In genomic region chr14:64500088-64500487, GRCh38 we compare ENCODE assay signal across 14 cellular contexts. TPM values are rescaled to one million over a fixed set of nuclear protein-coding genes. Genes with fewer than 3 reads are reported as not detected.
DNase-seq lines count a peak whose midpoint lies in the region; ATAC-seq and TF ChIP-seq lines count a peak whose summit lies in the region.
"Had no signal": no experiment of that assay in that cellular context is flagged by ENCODE, and none has a peak within 500 bp of the region (broad histone marks: within the 10 kb centered on the region; RNA-seq: fewer than 3 reads in every experiment).

No MANE protein-coding gene starts in this region.

- H3K9me1 ChIP-seq in IMR-90 (ENCODE audit: insufficient read depth, low read length): peaks cover 7% of the 10 kb centered on the region

- in situ Hi-C loops in IMR-90 (cut with MboI; ENCODE audit: low sequenced_read_pairs): no loop called here

- peaks cover 21 to 24% of the 10 kb centered on the region in 2 experiments for H3K4me1 ChIP-seq in SK-N-SH (ENCODE audit: control insufficient read depth in 1 of 2, insufficient read depth in 2 of 2, low read depth in 1 of 2, low read length in 1 of 2)
- H3K4me1 ChIP-seq in IMR-90 (ENCODE audit: control insufficient read depth, insufficient read depth, low read length): peaks cover 12% of the 10 kb centered on the region

- no peak overlapping the region for H4K5ac ChIP-seq in IMR-90 (ENCODE audit: low read depth, low read length)

- peaks cover 55% of the 10 kb centered on the region for H3K79me2 ChIP-seq in SK-N-SH (ENCODE audit: insufficient read depth)

- H3K4me1 Mint-ChIP-seq in activated naive CD8-positive, alpha-beta T cell treated with anti-CD3 and anti-CD28 coated beads, Interleukin-2, amount 50 U/mL, for 24 hours: peaks cover 55% of the 10 kb centered on the region
- peaks cover 26% of the 10 kb centered on the region for H3K4me1 Mint-ChIP-seq in nephron

- TF ChIP-seq CTCF in SK-N-SH (IDR thresholded peaks at IDR 0.05) (no peak), IMR-90 (conservative IDR thresholded peaks at IDR 0.05; ENCODE audit: low read depth, low read length) (no peak), nephron (IDR thresholded peaks at IDR 0.05; ENCODE audit: unreplicated experiment in 3 of 3) (no peak)

- H3K14ac ChIP-seq in IMR-90 (replicated peaks; ENCODE audit: low read depth, low read length): no peak overlapping the region

- BruUV-seq in IMR-90 (replicated peaks; lab: Mats Ljungman, UMichigan): no TSS peak

- peaks cover 24% of the 10 kb centered on the region for H3K36me3 Mint-ChIP-seq in activated naive CD8-positive, alpha-beta T cell treated with anti-CD3 and anti-CD28 coated beads, Interleukin-2, amount 50 U/mL, for 24 hours (ENCODE audit: low read depth)
- H3K36me3 Mint-ChIP-seq in nephron (ENCODE audit: low read depth): peaks cover 5% of the 10 kb centered on the region

- H3K23ac ChIP-seq in IMR-90 (ENCODE audit: low read depth, low read length): no peak overlapping the region

- H3K4ac ChIP-seq in IMR-90 (ENCODE audit: low read depth, low read length): no peak overlapping the region

- H2BK15ac ChIP-seq in IMR-90 (ENCODE audit: low read depth, low read length): no peak overlapping the region

- H3K79me1 ChIP-seq in IMR-90 (ENCODE audit: low read depth in 1 of 2, low read length in 2 of 2): peaks cover 18 to 44% of the 10 kb centered on the region in 2 experiments

- H3K4me3 ChIP-seq in SK-N-SH (ENCODE audit: low read depth in 2 of 2, low read length in 1 of 2): no peak overlapping the region
- no peak overlapping the region for H3K4me3 ChIP-seq in IMR-90 (ENCODE audit: insufficient read depth, low read depth, low read length)
- H3K4me3 ChIP-seq: esophagus squamous epithelium had no signal

- H3K36me3 ChIP-seq in SK-N-SH (replicated peaks in 1 of 2; ENCODE audit: control insufficient read depth in 1 of 2, insufficient read depth in 2 of 2, low read length in 1 of 2): peaks cover 8 to 13% of the 10 kb centered on the region in 2 experiments
- no peaks in the 10 kb centered on the region for H3K36me3 ChIP-seq in IMR-90 (ENCODE audit: control insufficient read depth, insufficient read depth, low read length)

- H3K27me3 Mint-ChIP-seq in activated naive CD8-positive, alpha-beta T cell treated with anti-CD3 and anti-CD28 coated beads, Interleukin-2, amount 50 U/mL, for 24 hours: no peaks in the 10 kb centered on the region
- no peaks in the 10 kb centered on the region for H3K27me3 Mint-ChIP-seq in nephron (ENCODE audit: low read depth)

- no peak overlapping the region for H3K4me2 ChIP-seq in SK-N-SH
- H3K4me2 ChIP-seq in IMR-90 (ENCODE audit: low read depth, low read length): no peak overlapping the region

- no peak overlapping the region for H4K91ac ChIP-seq in IMR-90 (ENCODE audit: insufficient read depth, low read depth, low read length)

- H3K27ac ChIP-seq in SK-N-SH (ENCODE audit: low read depth in 2 of 2, low read length in 1 of 2): peak overlapping the region; percentile 28 to 95; a peak in 2 of 4 replicates
- no peak overlapping the region for H3K27ac ChIP-seq in IMR-90 (ENCODE audit: insufficient read depth, low read length)

- H4K20me1 ChIP-seq in SK-N-SH (ENCODE audit: insufficient read depth) (no peaks in the 10 kb centered on the region), IMR-90 (ENCODE audit: insufficient read depth, low read length) (no peaks in the 10 kb centered on the region; the same call in 1 of the 2 replicates)

- no peak overlapping the region for H3K18ac ChIP-seq in IMR-90 (ENCODE audit: low read depth, low read length)

- peaks cover 26% of the 10 kb centered on the region for H3F3A ChIP-seq in SK-N-SH (replicated peaks; ENCODE audit: insufficient read depth)

- no peak for TF ChIP-seq RAD21 in SK-N-SH (IDR thresholded peaks at IDR 0.05; ENCODE audit: low read length)
- TF ChIP-seq RAD21 in IMR-90 (IDR thresholded peaks at IDR 0.05; ENCODE audit: low read length): no peak

- H3K9ac ChIP-seq in SK-N-SH (no peak overlapping the region), IMR-90 (ENCODE audit: low read depth, low read length) (no peak overlapping the region)

- H2AFZ ChIP-seq in SK-N-SH (ENCODE audit: low read depth) (no peak overlapping the region), IMR-90 (replicated peaks; ENCODE audit: low read length, poor library complexity) (no peak overlapping the region)

- H2BK5ac ChIP-seq in IMR-90 (ENCODE audit: low read depth, low read length, poor library complexity, severe bottlenecking): no peak overlapping the region

- dilution Hi-C loops in IMR-90 (cut with HindIII; ENCODE audit: low sequenced_read_pairs, unreplicated experiment): no loop called here

- H3K27me3 ChIP-seq in SK-N-SH (ENCODE audit: insufficient read depth): no peaks in the 10 kb centered on the region
- no peaks in the 10 kb centered on the region for H3K27me3 ChIP-seq in IMR-90 (ENCODE audit: control insufficient read depth, insufficient read depth, low read length)
- H3K27me3 ChIP-seq: esophagus squamous epithelium had no signal

- H3K9me3 Mint-ChIP-seq in activated naive CD8-positive, alpha-beta T cell treated with anti-CD3 and anti-CD28 coated beads, Interleukin-2, amount 50 U/mL, for 24 hours: no peaks in the 10 kb centered on the region
- H3K9me3 Mint-ChIP-seq in nephron: no peaks in the 10 kb centered on the region

- DNase-seq in SK-N-SH: no peak
- no peak for DNase-seq in IMR-90
- no peak for DNase-seq in activated naive CD8-positive, alpha-beta T cell treated with anti-CD3 and anti-CD28 coated beads, Interleukin-2, amount 50 U/mL, for 24 hours
- DNase-seq in T-helper 9 cell: no peak
- DNase-seq: central memory CD4-positive, alpha-beta T cell; DMS53; esophagus squamous epithelium; NCI-H1417 treated with DMSO at 0.1 percent for 48 hours; NCI-H69 had no signal

- peak overlapping the region; percentile 95 for H3K4me3 Mint-ChIP-seq in activated naive CD8-positive, alpha-beta T cell treated with anti-CD3 and anti-CD28 coated beads, Interleukin-2, amount 50 U/mL, for 24 hours
- peak overlapping the region in 2 of 3 experiments; percentile 12 to 55 for H3K4me3 Mint-ChIP-seq in nephron

- H2AK5ac ChIP-seq in IMR-90 (ENCODE audit: low read depth, low read length): no peak overlapping the region

- H3K56ac ChIP-seq in IMR-90 (ENCODE audit: extremely low read depth, insufficient read depth, low read length): no peak overlapping the region

- peak overlapping the region; percentile 95 for H3K27ac Mint-ChIP-seq in activated naive CD8-positive, alpha-beta T cell treated with anti-CD3 and anti-CD28 coated beads, Interleukin-2, amount 50 U/mL, for 24 hours
- peak overlapping the region; percentile 14 to 63 (median 26) for H3K27ac Mint-ChIP-seq in nephron

- CTCF ChIA-PET in SK-N-SH (lab: Yijun Ruan, JAX): interaction anchor here (5.6 kb wide), 1 partner anchor 21 kb away, joined by 20 read pairs; no protein-coding TSS in a partner anchor
- CTCF ChIA-PET in IMR-90 (lab: Yijun Ruan, JAX): no interaction called here

- H3K9me3 ChIP-seq in SK-N-SH (no peaks in the 10 kb centered on the region), IMR-90 (ENCODE audit: control insufficient read depth, insufficient read depth, low read length) (no peaks in the 10 kb centered on the region)
- H3K9me3 ChIP-seq: esophagus squamous epithelium had no signal

- TF ChIP-seq POLR2A in IMR-90 (IDR thresholded peaks at IDR 0.05; ENCODE audit: low read depth, low read length): no peak

- no peaks in the 10 kb centered on the region for H3K9me2 ChIP-seq in SK-N-SH

- WGBS in SK-N-SH (ENCODE audit: low lambda C conversion rate): 97% methylated on average over 1 of the region's 1 CpG
- WGBS in IMR-90 (ENCODE audit: extremely low coverage in 2 of 2, insufficient read length in 1 of 2), 2 experiments: no CpG with 5 or more reads among the region's 1 CpG

- no peak overlapping the region for H2BK120ac ChIP-seq in IMR-90 (ENCODE audit: low read depth, low read length)

- intact Hi-C loops in IMR-90 (cut with micrococcal nuclease): no loop called here

- H2AK9ac ChIP-seq in IMR-90 (replicated peaks; ENCODE audit: low read depth, low read length, poor library complexity): no peak overlapping the region

- POLR2A ChIA-PET in SK-N-SH (lab: Yijun Ruan, JAX): interaction anchor here (1.5 kb wide), 1 partner anchor 9 kb away, joined by 3 read pairs; no protein-coding TSS in a partner anchor
- POLR2A ChIA-PET in IMR-90 (lab: Charles Lee; ENCODE audit: unreplicated experiment): no interaction called here

- no peak overlapping the region for H4K8ac ChIP-seq in IMR-90 (ENCODE audit: low read depth in 2 of 2, low read length in 2 of 2)

- no peak overlapping the region for H2BK20ac ChIP-seq in IMR-90 (ENCODE audit: low read depth, low read length)

- no peak for TF ChIP-seq EP300 in SK-N-SH (IDR thresholded peaks at IDR 0.05; ENCODE audit: borderline replicate concordance in 1 of 2, low read depth in 1 of 2, low read length in 1 of 2)

- no peak for ATAC-seq in SK-N-SH treated with all-trans-retinoic acid at 6 μM for 48 hours
- no peak for ATAC-seq in IMR-90 (ENCODE audit: low read depth)
- no peak for ATAC-seq in activated naive CD8-positive, alpha-beta T cell treated with anti-CD3 and anti-CD28 coated beads, Interleukin-2, amount 50 U/mL, for 24 hours
- no peak for ATAC-seq in GM21786 (IDR thresholded peaks at IDR 0.05; ENCODE audit: unreplicated experiment)
- no peak for ATAC-seq in GM21717 (IDR thresholded peaks at IDR 0.05; ENCODE audit: unreplicated experiment)

RNA-seq across cellular contexts. Expression of gene ZBTB25, which starts 3.5 kb away (rescaled TPM):
- 4.5 and 5.7 TPM in 2 replicates for polyA plus RNA-seq in SK-N-SH (2012; rRNA removed)
- 3.3 and 3.4 TPM in 2 replicates for polyA plus RNA-seq in SK-N-SH (2012; cell fraction: cytosol; rRNA removed)
- 11.6 and 18.8 TPM in 2 replicates for polyA plus RNA-seq in SK-N-SH (2012; cell fraction: nucleus; rRNA removed)
- 4.2 and 6.6 TPM in 2 replicates for total RNA-seq in IMR-90 (2012; rRNA removed)
- polyA plus RNA-seq in IMR-90 (2012; rRNA removed): 4.2 and 4.4 TPM in 2 replicates
- 0.94 and 1.2 TPM in 2 replicates for polyA plus RNA-seq in IMR-90 (2012; cell fraction: cytosol; rRNA removed)
- 5.3 and 16.5 TPM in 2 replicates for polyA plus RNA-seq in IMR-90 (2012; cell fraction: nucleus; rRNA removed; ENCODE audit: low replicate concordance)

RNA-seq across cellular contexts. Expression of gene ZBTB1, which starts 4.5 kb away (rescaled TPM):
- polyA plus RNA-seq in SK-N-SH (2012; rRNA removed): 12.7 and 16.4 TPM in 2 replicates
- 16.9 and 19.7 TPM in 2 replicates for polyA plus RNA-seq in SK-N-SH (2012; cell fraction: cytosol; rRNA removed)
- polyA plus RNA-seq in SK-N-SH (2012; cell fraction: nucleus; rRNA removed): 22.8 and 45.7 TPM in 2 replicates
- total RNA-seq in IMR-90 (2012; rRNA removed): 37.3 and 63.0 TPM in 2 replicates
- polyA plus RNA-seq in IMR-90 (2012; rRNA removed): 13.6 and 19.0 TPM in 2 replicates
- polyA plus RNA-seq in IMR-90 (2012; cell fraction: cytosol; rRNA removed): 2.8 and 3.1 TPM in 2 replicates
- polyA plus RNA-seq in IMR-90 (2012; cell fraction: nucleus; rRNA removed; ENCODE audit: low replicate concordance): 4.5 and 27.9 TPM in 2 replicates

RNA-seq across cellular contexts. Expression of gene AKAP5, which starts 34.8 kb away (rescaled TPM):
- polyA plus RNA-seq in SK-N-SH (2012; rRNA removed) (0.28 and 0.36 TPM in 2 replicates), IMR-90 (2012; rRNA removed) (0.14 and 0.21 TPM in 2 replicates)
- 0.54 and 0.55 TPM in 2 replicates for polyA plus RNA-seq in SK-N-SH (2012; cell fraction: cytosol; rRNA removed)
- polyA plus RNA-seq in SK-N-SH (2012; cell fraction: nucleus; rRNA removed): 0.18 and 0.31 TPM in 2 replicates
- 0.72 and 1.4 TPM in 2 replicates for total RNA-seq in IMR-90 (2012; rRNA removed)
- 0.03 TPM in 2 replicates for polyA plus RNA-seq in IMR-90 (2012; cell fraction: cytosol; rRNA removed)
- 0.01 and 0.10 TPM in 2 replicates for polyA plus RNA-seq in IMR-90 (2012; cell fraction: nucleus; rRNA removed; ENCODE audit: low replicate concordance)

RNA-seq across cellular contexts. Expression of gene HSPA2, which starts 40.5 kb away (rescaled TPM):
- polyA plus RNA-seq in SK-N-SH (2012; rRNA removed) (13.9 and 20.8 TPM in 2 replicates), IMR-90 (2012; rRNA removed) (18.4 and 20.0 TPM in 2 replicates)
- polyA plus RNA-seq in SK-N-SH (2012; cell fraction: cytosol; rRNA removed): 9.4 and 12.4 TPM in 2 replicates
- 11.4 and 14.2 TPM in 2 replicates for polyA plus RNA-seq in SK-N-SH (2012; cell fraction: nucleus; rRNA removed)
- 18.9 and 19.7 TPM in 2 replicates for total RNA-seq in IMR-90 (2012; rRNA removed)
- 7.7 and 22.7 TPM in 2 replicates for polyA plus RNA-seq in IMR-90 (2012; cell fraction: cytosol; rRNA removed)
- polyA plus RNA-seq in IMR-90 (2012; cell fraction: nucleus; rRNA removed; ENCODE audit: low replicate concordance): 11.5 and 11.7 TPM in 2 replicates

RNA-seq across cellular contexts. Expression of gene PPP1R36, which starts 49.7 kb away (rescaled TPM):
- polyA plus RNA-seq in SK-N-SH (2012; rRNA removed) (0.08 and 0.15 TPM in 2 replicates), IMR-90 (2012; rRNA removed) (0.15 and 0.19 TPM in 2 replicates)
- polyA plus RNA-seq in SK-N-SH (2012; cell fraction: cytosol; rRNA removed): 0.12 and 0.14 TPM in 2 replicates
- 0.16 and 0.29 TPM in 2 replicates for polyA plus RNA-seq in SK-N-SH (2012; cell fraction: nucleus; rRNA removed)
- 0.28 and 0.54 TPM in 2 replicates for total RNA-seq in IMR-90 (2012; rRNA removed)
- polyA plus RNA-seq in IMR-90 (2012; cell fraction: cytosol; rRNA removed): 0.08 TPM in 1 of 2 replicates, not detected in the other
- polyA plus RNA-seq in IMR-90 (2012; cell fraction: nucleus; rRNA removed; ENCODE audit: low replicate concordance): 0.65 TPM in 1 of 2 replicates, not detected in the other
- total RNA-seq: A172 had no signal
